18 cellular contexts compared by ENCODE assay signal in genomic region chr1:62218603-62219002, GRCh38. TPM values are rescaled to one million over a fixed set of nuclear protein-coding genes. Genes with fewer than 3 reads are reported as not detected.
DNase-seq lines count a peak whose midpoint lies in the region; ATAC-seq and TF ChIP-seq lines count a peak whose summit lies in the region.
"Had no signal": no experiment of that assay in that cellular context is flagged by ENCODE, and none has a peak within 500 bp of the region (broad histone marks: within the 10 kb centered on the region; RNA-seq: fewer than 3 reads in every experiment).

No MANE protein-coding gene starts in this region.

- no peaks in the 10 kb centered on the region for H3K9me3 Mint-ChIP-seq in WTC11
- H3K9me3 Mint-ChIP-seq in activated T-helper 2 cell treated with anti-CD3 and anti-CD28 coated beads, Interferon-gamma antibody, Interleukin-2, Interleukin-4, amounts not matched to agents 10 μg/mL and 5 μg/mL and 100 μg/mL, durations not matched to agents 14 hours and 24 hours and 36 hours: no peaks in the 10 kb centered on the region

- DNase-seq in CD1c-positive myeloid dendritic cell (ENCODE audit: extremely low spot score): peak; percentile 2
- peak; percentile 27 for DNase-seq in HT1080 (ENCODE audit: low read depth)
- DNase-seq in WTC11 (ENCODE audit: low spot score): no peak
- peak; percentile 36 for DNase-seq in myocyte (ENCODE audit: low read depth)
- DNase-seq in activated T-helper 2 cell treated with anti-CD3 and anti-CD28 coated beads, Interferon-gamma antibody, Interleukin-2, Interleukin-4, amounts not matched to agents 10 μg/mL and 5 μg/mL and 100 μg/mL, durations not matched to agents 14 hours and 24 hours and 36 hours (ENCODE audit: low spot score): no peak
- DNase-seq in posterior vena cava (ENCODE audit: low spot score): no peak
- no peak for DNase-seq in RWPE1 (ENCODE audit: low spot score)
- DNase-seq: C1 segment of cervical spinal cord; CD4-positive, alpha-beta memory T cell; COR-L47; DMS153; DND-41; GF-D8; H7 had no signal

- 0 out of 2 replicates have a peak, but pooled peaks cover 2% of the 10 kb centered on the region for H3K4me1 Mint-ChIP-seq in WTC11
- no peaks in the 10 kb centered on the region for H3K4me1 Mint-ChIP-seq in activated T-helper 2 cell treated with anti-CD3 and anti-CD28 coated beads, Interferon-gamma antibody, Interleukin-2, Interleukin-4, amounts not matched to agents 10 μg/mL and 5 μg/mL and 100 μg/mL, durations not matched to agents 14 hours and 24 hours and 36 hours (ENCODE audit: low read depth)
- H3K4me1 Mint-ChIP-seq: B cell; CD4-positive, alpha-beta memory T cell; GM23338 had no signal

- no peak overlapping the region for H3K4me3 Mint-ChIP-seq in WTC11
- H3K4me3 Mint-ChIP-seq in activated T-helper 2 cell treated with anti-CD3 and anti-CD28 coated beads, Interferon-gamma antibody, Interleukin-2, Interleukin-4, amounts not matched to agents 10 μg/mL and 5 μg/mL and 100 μg/mL, durations not matched to agents 14 hours and 24 hours and 36 hours (ENCODE audit: low read depth): no peak overlapping the region
- H3K4me3 Mint-ChIP-seq: B cell; CD4-positive, alpha-beta memory T cell; GM23338 had no signal

- intact Hi-C loops in activated T-helper 2 cell treated with anti-CD3 and anti-CD28 coated beads, Interferon-gamma antibody, Interleukin-2, Interleukin-4, amounts not matched to agents 10 μg/mL and 5 μg/mL and 100 μg/mL, durations not matched to agents 14 hours and 24 hours and 36 hours (cut with micrococcal nuclease): no loop called here
- intact Hi-C loops in posterior vena cava (cut with DNase I): no loop called here

- ATAC-seq in WTC11 (no peak), GM21825 (IDR thresholded peaks at IDR 0.05; ENCODE audit: unreplicated experiment) (no peak)
- ATAC-seq: GM23338, HepG2 had no signal

- POLR2A ChIA-PET in WTC11 (lab: Charles Lee): no interaction called here
- POLR2A ChIA-PET in RWPE1 (lab: Yijun Ruan, JAX; ENCODE audit: low non-redundant PET): no interaction called here

- H3K27ac ChIP-seq in RWPE1: no peak overlapping the region

- peak overlapping the region; percentile 84; the same call in 1 of the 2 replicates for H3K27ac Mint-ChIP-seq in WTC11
- no peak overlapping the region for H3K27ac Mint-ChIP-seq in activated T-helper 2 cell treated with anti-CD3 and anti-CD28 coated beads, Interferon-gamma antibody, Interleukin-2, Interleukin-4, amounts not matched to agents 10 μg/mL and 5 μg/mL and 100 μg/mL, durations not matched to agents 14 hours and 24 hours and 36 hours
- H3K27ac Mint-ChIP-seq: B cell; CD4-positive, alpha-beta memory T cell; GM23338 had no signal

- peaks cover 56% of the 10 kb centered on the region for H3K36me3 Mint-ChIP-seq in WTC11
- no peaks in the 10 kb centered on the region for H3K36me3 Mint-ChIP-seq in activated T-helper 2 cell treated with anti-CD3 and anti-CD28 coated beads, Interferon-gamma antibody, Interleukin-2, Interleukin-4, amounts not matched to agents 10 μg/mL and 5 μg/mL and 100 μg/mL, durations not matched to agents 14 hours and 24 hours and 36 hours (ENCODE audit: low read depth)
- H3K36me3 Mint-ChIP-seq: CD4-positive, alpha-beta memory T cell had no signal

- CTCF ChIA-PET in WTC11 (lab: Charles Lee): no interaction called here
- CTCF ChIA-PET in RWPE1 (lab: Yijun Ruan, JAX): interaction anchor here (0.6 kb wide), 1 partner anchor 184 kb away, joined by 3 read pairs; no protein-coding TSS in a partner anchor

- TF ChIP-seq CTCF in WTC11 (IDR thresholded peaks at IDR 0.05) (no peak), RWPE1 (conservative IDR thresholded peaks at IDR 0.05; ENCODE audit: low read depth) (no peak)

- H3K27me3 Mint-ChIP-seq in WTC11 (ENCODE audit: low read depth): no peaks in the 10 kb centered on the region
- no peaks in the 10 kb centered on the region for H3K27me3 Mint-ChIP-seq in activated T-helper 2 cell treated with anti-CD3 and anti-CD28 coated beads, Interferon-gamma antibody, Interleukin-2, Interleukin-4, amounts not matched to agents 10 μg/mL and 5 μg/mL and 100 μg/mL, durations not matched to agents 14 hours and 24 hours and 36 hours (ENCODE audit: low read depth)
- H3K27me3 Mint-ChIP-seq: B cell had no signal

TF ChIP-seq in WTC11, 78 proteins besides CTCF, POLR2A, EP300 and RAD21:
- no peak for TF ChIP-seq AR (CRISPR knock-in tag; IDR thresholded peaks at IDR 0.05)
- TF ChIP-seq GTF2I (CRISPR knock-in tag; conservative IDR thresholded peaks at IDR 0.05): no peak
- no peak for TF ChIP-seq ZNF317 (CRISPR knock-in tag; IDR thresholded peaks at IDR 0.05; ENCODE audit: borderline replicate concordance, low read depth)
- no peak for TF ChIP-seq ZNF671 (CRISPR knock-in tag; IDR thresholded peaks at IDR 0.05)
- TF ChIP-seq ZNF425 (CRISPR knock-in tag; conservative IDR thresholded peaks at IDR 0.05): no peak
- no peak for TF ChIP-seq JUN (CRISPR knock-in tag; IDR thresholded peaks at IDR 0.05)
- TF ChIP-seq ZNF423 (CRISPR knock-in tag; IDR thresholded peaks at IDR 0.05): no peak

RNA-seq across cellular contexts. Expression of gene L1TD1, which starts 24.0 kb away (rescaled TPM):
- total RNA-seq in HT1080 (2014; rRNA removed; shearing (Covaris generic)): not detected in 2 replicates
- polyA plus RNA-seq in HT1080 (2015; cell fraction: cytosol; rRNA removed): not detected in 2 replicates
- not detected in 2 replicates for polyA plus RNA-seq in HT1080 (2015; cell fraction: nucleus; rRNA removed)
- total RNA-seq in WTC11 (2021): 296 to 319 TPM (median 303 TPM) in 3 replicates
- total RNA-seq in myocyte: not detected in 2 replicates
- polyA plus RNA-seq in myocyte (2012): not detected
- not detected in 2 replicates for total RNA-seq in activated T-helper 2 cell treated with anti-CD3 and anti-CD28 coated beads, Interferon-gamma antibody, Interleukin-2, Interleukin-4, amounts not matched to agents 10 μg/mL and 5 μg/mL and 100 μg/mL, durations not matched to agents 14 hours and 24 hours and 36 hours
- total RNA-seq in posterior vena cava: under 1 TPM; 0.09 to 0.48 TPM
- total RNA-seq: B cell; CD4-positive, alpha-beta memory T cell; HepG2 had no signal
- polyA plus RNA-seq: CD4-positive, alpha-beta memory T cell; HepG2 had no signal

Comparison
In these comparisons a context has a peak if more than half of its experiments do, and no peak if none do; other contexts are left out.
1. DNase-seq: peak in CD1c-positive myeloid dendritic cell (single experiment), HT1080 (single experiment) and myocyte (single experiment); none in WTC11 (single experiment), activated T-helper 2 cell treated with anti-CD3 and anti-CD28 coated beads, Interferon-gamma antibody, Interleukin-2, Interleukin-4, amounts not matched to agents 10 μg/mL and 5 μg/mL and 100 μg/mL, durations not matched to agents 14 hours and 24 hours and 36 hours (single experiment), posterior vena cava (single experiment) and RWPE1 (single experiment).
2. RNA of gene L1TD1, which starts 24.0 kb away (total RNA-seq): 296 to 319 TPM in WTC11; 0.09 to 0.48 TPM in posterior vena cava, not detected in HT1080, not detected in myocyte and not detected in activated T-helper 2 cell treated with anti-CD3 and anti-CD28 coated beads, Interferon-gamma antibody, Interleukin-2, Interleukin-4, amounts not matched to agents 10 μg/mL and 5 μg/mL and 100 μg/mL, durations not matched to agents 14 hours and 24 hours and 36 hours; every median in the first group is over 100 times any median in the second.